In genomic region chr7:54725255-54725654, GRCh38 we compare ENCODE assay signal across 19 cellular contexts. TPM values are rescaled to one million over a fixed set of nuclear protein-coding genes. Genes with fewer than 3 reads are reported as not detected.
DNase-seq lines count a peak whose midpoint lies in the region; ATAC-seq and TF ChIP-seq lines count a peak whose summit lies in the region.
"Had no signal": no experiment of that assay in that cellular context is flagged by ENCODE, and none has a peak within 500 bp of the region (broad histone marks: within the 10 kb centered on the region; RNA-seq: fewer than 3 reads in every experiment).

No MANE protein-coding gene starts in this region.

- H3K27me3 Mint-ChIP-seq in GM23338 (ENCODE audit: insufficient read depth, low read depth, poor library complexity), result peaks cover 6% of the 10 kb centered on the region

- H3K9me3 Mint-ChIP-seq in GM23338, result no peaks in the 10 kb centered on the region
- H3K9me3 Mint-ChIP-seq: HFFc6 had no signal

- H3K4me1 ChIP-seq in GM23338 (ENCODE audit: insufficient read depth) (peaks cover 5% of the 10 kb centered on the region), esophagus muscularis mucosa (no peaks in the 10 kb centered on the region)
- H3K4me1 ChIP-seq: BLaER1 treated with 17β-estradiol and CSF1 and Interleukin-3, amounts not matched to agents 10 nM and 100 nM; HAP-1 had no signal

- ATAC-seq in GM23338, result no peak
- no peak for ATAC-seq in GM19023 (IDR thresholded peaks at IDR 0.05; ENCODE audit: unreplicated experiment)
- ATAC-seq in GM18909 (IDR thresholded peaks at IDR 0.05; ENCODE audit: poor library complexity, unreplicated experiment), result no peak
- no peak for ATAC-seq in HG02678 (IDR thresholded peaks at IDR 0.05; ENCODE audit: unreplicated experiment)
- ATAC-seq: CD8-positive, alpha-beta T cell had no signal

- peak overlapping the region; percentile 45; the same call in 1 of the 2 replicates for H2AFZ ChIP-seq in GM23338

- WGBS in esophagus muscularis mucosa, result 88% methylated on average over 7 of the region's 7 CpGs

- H3K36me3 Mint-ChIP-seq in GM23338 (ENCODE audit: low read depth), result no peaks in the 10 kb centered on the region
- H3K36me3 Mint-ChIP-seq: CD8-positive, alpha-beta T cell had no signal

- H4K20me1 ChIP-seq in GM23338 (replicated peaks; ENCODE audit: insufficient read depth), result no peaks in the 10 kb centered on the region
- H4K20me1 ChIP-seq: BLaER1 treated with 17β-estradiol and CSF1 and Interleukin-3, amounts not matched to agents 10 nM and 100 nM had no signal

- H3K4me1 Mint-ChIP-seq in GM23338, result peaks cover 11% of the 10 kb centered on the region; the same call in 2 of the 3 replicates
- H3K4me1 Mint-ChIP-seq: B cell had no signal

- DNase-seq in NCI-H2227 (lab: John Stamatoyannopoulos, UW; ENCODE audit: unreplicated experiment) (peak; percentile 15), NCI-H2227 treated with DMSO at 0.1 percent for 48 hours (lab: John Stamatoyannopoulos, UW) (no peak), GM23338 (ENCODE audit: low spot score) (no peak), NCI-H460 (ENCODE audit: extremely low read depth, low read depth) (peak; percentile 19), esophagus muscularis mucosa (ENCODE audit: extremely low spot score) (no peak)
- DNase-seq: 8988T; CD8-positive, alpha-beta T cell; DMS153; DND-41; HFFc6; IMR-90; Karpas-422; KBM-7 had no signal

- H3K4me3 ChIP-seq in GM23338, result no peak overlapping the region
- no peak overlapping the region for H3K4me3 ChIP-seq in esophagus muscularis mucosa
- H3K4me3 ChIP-seq: BLaER1 treated with 17β-estradiol and CSF1 and Interleukin-3, amounts not matched to agents 10 nM and 100 nM; HAP-1 had no signal

- H3K27me3 ChIP-seq in GM23338 (ENCODE audit: insufficient read depth), result no peaks in the 10 kb centered on the region
- no peaks in the 10 kb centered on the region for H3K27me3 ChIP-seq in esophagus muscularis mucosa
- H3K27me3 ChIP-seq: BLaER1 treated with 17β-estradiol and CSF1 and Interleukin-3, amounts not matched to agents 10 nM and 100 nM had no signal

- H3K79me2 ChIP-seq in GM23338 (replicated peaks; ENCODE audit: insufficient read depth), result no peaks in the 10 kb centered on the region

- H3K27ac ChIP-seq in GM23338 (ENCODE audit: low read depth) (no peak overlapping the region), esophagus muscularis mucosa (replicated peaks in 1 of 4) (no peak overlapping the region)
- H3K27ac ChIP-seq: BLaER1 treated with 17β-estradiol and CSF1 and Interleukin-3, amounts not matched to agents 10 nM and 100 nM had no signal

- H3K27ac Mint-ChIP-seq in GM23338, result no peak overlapping the region
- H3K27ac Mint-ChIP-seq: B cell; CD8-positive, alpha-beta T cell; HFFc6 had no signal

- no peaks in the 10 kb centered on the region for H3F3A ChIP-seq in GM23338 (replicated peaks; ENCODE audit: low read depth)

- H3K9me2 ChIP-seq in GM23338 (ENCODE audit: insufficient read depth), result no peaks in the 10 kb centered on the region

- H3K36me3 ChIP-seq in GM23338 (ENCODE audit: insufficient read depth), result no peaks in the 10 kb centered on the region
- H3K36me3 ChIP-seq in esophagus muscularis mucosa, result no peaks in the 10 kb centered on the region
- H3K36me3 ChIP-seq: BLaER1 treated with 17β-estradiol and CSF1 and Interleukin-3, amounts not matched to agents 10 nM and 100 nM; HAP-1 had no signal

- TF ChIP-seq POLR2A in esophagus muscularis mucosa (IDR thresholded peaks at IDR 0.05; ENCODE audit: low read depth), result no peak

- no peaks in the 10 kb centered on the region for H3K9me3 ChIP-seq in esophagus muscularis mucosa
- H3K9me3 ChIP-seq: BLaER1 treated with 17β-estradiol and CSF1 and Interleukin-3, amounts not matched to agents 10 nM and 100 nM; HAP-1 had no signal

- intact Hi-C loops in esophagus muscularis mucosa (cut with DNase I), result no loop called here

- no peak overlapping the region for H3K4me3 Mint-ChIP-seq in GM23338
- H3K4me3 Mint-ChIP-seq: B cell; CD8-positive, alpha-beta T cell; HFFc6 had no signal

- H3K4me2 ChIP-seq in GM23338, result no peak overlapping the region
- H3K4me2 ChIP-seq: BLaER1 treated with 17β-estradiol and CSF1 and Interleukin-3, amounts not matched to agents 10 nM and 100 nM had no signal

- TF ChIP-seq EP300 in esophagus muscularis mucosa (IDR thresholded peaks at IDR 0.05), result no peak

- TF ChIP-seq CTCF in GM23338 (conservative IDR thresholded peaks at IDR 0.05; ENCODE audit: low read depth in 2 of 2) (no peak), esophagus muscularis mucosa (IDR thresholded peaks at IDR 0.05) (no peak)

TF ChIP-seq in GM23338, 12 proteins besides CTCF, POLR2A, EP300 and RAD21 (continues in another document):
- TF ChIP-seq CREB1 (CRISPR knock-in tag; IDR thresholded peaks at IDR 0.05; ENCODE audit: low read depth) (no peak), REST (IDR thresholded peaks at IDR 0.05; ENCODE audit: unreplicated experiment) (no peak), EZH2 (IDR thresholded peaks at IDR 0.05; ENCODE audit: low read depth, unreplicated experiment) (no peak), ZNF331 (CRISPR knock-in tag; IDR thresholded peaks at IDR 0.05; ENCODE audit: low read depth) (no peak), JUNB (IDR thresholded peaks at IDR 0.05; ENCODE audit: unreplicated experiment) (no peak), ZNF114 (CRISPR knock-in tag; IDR thresholded peaks at IDR 0.05) (no peak), POLR2AphosphoS5 (IDR thresholded peaks at IDR 0.05; ENCODE audit: low read depth) (no peak), ETS1 (IDR thresholded peaks at IDR 0.05) (no peak), EZH2phosphoT487 (IDR thresholded peaks at IDR 0.05; ENCODE audit: unreplicated experiment) (no peak), STAT1 (IDR thresholded peaks at IDR 0.05; ENCODE audit: unreplicated experiment) (no peak)

RNA-seq across cellular contexts. Expression of gene SEC61G, which starts 33.8 kb away (rescaled TPM):
- 350 and 503 TPM in 2 replicates for total RNA-seq in GM23338 (2014; rRNA removed; shearing (Covaris generic))
- 483 and 497 TPM in 2 replicates for polyA plus RNA-seq in GM23338 (2016; fragmentation: Nextera tagmentation; extraction: Ambion mirVana)
- 138 and 141 TPM in 2 replicates for total RNA-seq in NCI-H460 (2014; rRNA removed; shearing (Covaris generic))
- polyA plus RNA-seq in NCI-H460 (2014; cell fraction: nucleus; rRNA removed), result 270 and 462 TPM in 2 replicates
- 100 to 1,000 TPM in 2 of 4 donors, 10 to 100 TPM in 2; 85.6 to 242 (median 148) TPM for total RNA-seq in esophagus muscularis mucosa

Comparison
In these comparisons a context has a peak if more than half of its experiments do, and no peak if none do; other contexts are left out.
1. DNase-seq: peak in NCI-H2227 (single experiment) and NCI-H460 (single experiment); none in NCI-H2227 treated with DMSO at 0.1 percent for 48 hours (single experiment), GM23338 (single experiment) and esophagus muscularis mucosa (single experiment).